ENCODE assay signal across 18 cellular contexts in genomic region chr16:68094614-68094934, GRCh38. TPM values are rescaled to one million over a fixed set of nuclear protein-coding genes. Genes with fewer than 3 reads are reported as not detected.
DNase-seq lines count a peak whose midpoint lies in the region; ATAC-seq and TF ChIP-seq lines count a peak whose summit lies in the region.
"Had no signal": no experiment of that assay in that cellular context is flagged by ENCODE, and none has a peak within 500 bp of the region (broad histone marks: within the 10 kb centered on the region; RNA-seq: fewer than 3 reads in every experiment).

No MANE protein-coding gene starts in this region.

- H3K27ac ChIP-seq in CD4-positive, alpha-beta memory T cell (ENCODE audit: low read depth, low read length), result no peak overlapping the region
- no peak overlapping the region for H3K27ac ChIP-seq in transverse colon
- no peak overlapping the region for H3K27ac ChIP-seq in osteoblast (ENCODE audit: low read depth, low read length)
- H3K27ac ChIP-seq: epithelial cell of prostate, foreskin keratinocyte, VCaP had no signal

- no peak overlapping the region for H2AFZ ChIP-seq in osteoblast (ENCODE audit: low read length)

- WGBS in transverse colon (ENCODE audit: low coverage in 1 of 2), 2 donors, result 88 to 89% methylated on average over 4 of the region's 4 CpGs

- H3K4me3 Mint-ChIP-seq in CD4-positive, alpha-beta memory T cell, result peak overlapping the region in 7 of 8 donors; percentile 29 to 64 (median 53)
- H3K4me3 Mint-ChIP-seq in HFFc6, result no peak overlapping the region
- H3K4me3 Mint-ChIP-seq in activated naive CD8-positive, alpha-beta T cell treated with anti-CD3 and anti-CD28 coated beads, Interleukin-2, amount 10 ng/mL, durations not matched to agents 7 days and 5 days, result peak overlapping the region; percentile 61
- H3K4me3 Mint-ChIP-seq in naive thymus-derived CD8-positive, alpha-beta T cell, result peak overlapping the region in 9 of 10 donors; percentile 24 to 75 (median 64)
- H3K4me3 Mint-ChIP-seq: dendritic cell treated with granulocyte-macrophage colony-stimulating factor and Interleukin-4, amounts not matched to agents 40 ng/mL and 50 ng/mL, for 4 days; nephron had no signal

- intact Hi-C loops in CD4-positive, alpha-beta memory T cell (cut with micrococcal nuclease), result loop anchor here (1.0 kb wide), 2 partner anchors 9 to 135 kb away; partner anchors contain the start of gene NFATC3
- intact Hi-C loops in transverse colon (cut with DNase I; ENCODE audit: low total_unique reads), result no loop called here

- no peaks in the 10 kb centered on the region for H3K27me3 ChIP-seq in CD4-positive, alpha-beta memory T cell (ENCODE audit: insufficient read depth, low read length)
- H3K27me3 ChIP-seq in transverse colon (no peaks in the 10 kb centered on the region), osteoblast (ENCODE audit: insufficient read depth, low read length) (no peaks in the 10 kb centered on the region)
- H3K27me3 ChIP-seq: foreskin keratinocyte had no signal

- no peaks in the 10 kb centered on the region for H3K9me3 ChIP-seq in CD4-positive, alpha-beta memory T cell (ENCODE audit: control insufficient read depth in 1 of 2, low read length in 2 of 2)
- no peaks in the 10 kb centered on the region for H3K9me3 ChIP-seq in transverse colon
- H3K9me3 ChIP-seq in osteoblast (ENCODE audit: low read depth, low read length), result no peaks in the 10 kb centered on the region

- ATAC-seq in activated naive CD8-positive, alpha-beta T cell treated with anti-CD3 and anti-CD28 coated beads, Interleukin-2, amount 10 ng/mL, durations not matched to agents 7 days and 5 days (ENCODE audit: low read depth), result no peak
- no peak for ATAC-seq in naive thymus-derived CD8-positive, alpha-beta T cell

- TF ChIP-seq POLR2A in transverse colon (IDR thresholded peaks at IDR 0.05), result no peak

- H3K4me1 Mint-ChIP-seq in CD4-positive, alpha-beta memory T cell, result peaks cover 58 to 89% (median 70%) of the 10 kb centered on the region in 4 donors
- peaks cover 63% of the 10 kb centered on the region for H3K4me1 Mint-ChIP-seq in HFFc6 (ENCODE audit: low read depth)
- H3K4me1 Mint-ChIP-seq in activated naive CD8-positive, alpha-beta T cell treated with anti-CD3 and anti-CD28 coated beads, Interleukin-2, amount 10 ng/mL, durations not matched to agents 7 days and 5 days, result peaks cover 56% of the 10 kb centered on the region
- H3K4me1 Mint-ChIP-seq in naive thymus-derived CD8-positive, alpha-beta T cell, result peaks cover 46 to 90% (median 82%) of the 10 kb centered on the region in 4 donors

- in situ Hi-C loops in transverse colon (cut with MboI; ENCODE audit: low pct_ligation_motif_present in 1 of 4, low pct_unique_long_range_greater_than_20kb in 1 of 4, low sequenced_read_pairs in 3 of 4), result loop anchor here in 1 of 4 donors (25.0 kb wide), 1 partner anchor 143 kb away; the partner anchor contains the start of genes ESRP2 and PLA2G15

- H3K27ac Mint-ChIP-seq in CD4-positive, alpha-beta memory T cell, result peak overlapping the region in 6 of 7 donors; percentile 1 to 96 (median 65)
- no peak overlapping the region for H3K27ac Mint-ChIP-seq in HFFc6
- peak overlapping the region; percentile 40 for H3K27ac Mint-ChIP-seq in activated naive CD8-positive, alpha-beta T cell treated with anti-CD3 and anti-CD28 coated beads, Interleukin-2, amount 10 ng/mL, durations not matched to agents 7 days and 5 days
- H3K27ac Mint-ChIP-seq in naive thymus-derived CD8-positive, alpha-beta T cell, result peak overlapping the region in 9 of 10 donors; percentile 41 to 93 (median 87)
- H3K27ac Mint-ChIP-seq: dendritic cell treated with granulocyte-macrophage colony-stimulating factor and Interleukin-4, amounts not matched to agents 40 ng/mL and 50 ng/mL, for 4 days had no signal

- H3K79me2 ChIP-seq in osteoblast (ENCODE audit: insufficient read depth, low read length), result peaks cover 98% of the 10 kb centered on the region

- POLR2A ChIA-PET in CD4-positive, alpha-beta memory T cell (lab: Charles Lee; ENCODE audit: partially characterized antibody), result interaction anchor here (1.2 to 2.1 kb wide), 4 partner anchors 10 to 143 kb away, joined by 4 to 11 read pairs (median 4); partner anchors contain the start of gene NFATC3
- POLR2A ChIA-PET in activated naive CD8-positive, alpha-beta T cell treated with anti-CD3 and anti-CD28 coated beads, Interleukin-2, amount 10 ng/mL, durations not matched to agents 7 days and 5 days (lab: Charles Lee), result interaction anchor here (1.4 to 1.9 kb wide), 2 partner anchors 9 to 24 kb away, joined by 5 to 13 read pairs; partner anchors contain the start of gene NFATC3
- POLR2A ChIA-PET in naive thymus-derived CD8-positive, alpha-beta T cell (lab: Charles Lee), result interaction anchor here (1.3 to 2.8 kb wide), 3 partner anchors 10 to 118 kb away, joined by 3 to 22 read pairs (median 5); partner anchors contain the start of gene NFATC3

- no peaks in the 10 kb centered on the region for H3K9me3 Mint-ChIP-seq in CD4-positive, alpha-beta memory T cell
- H3K9me3 Mint-ChIP-seq in HFFc6, result peaks cover 10% of the 10 kb centered on the region
- H3K9me3 Mint-ChIP-seq in activated naive CD8-positive, alpha-beta T cell treated with anti-CD3 and anti-CD28 coated beads, Interleukin-2, amount 10 ng/mL, durations not matched to agents 7 days and 5 days, result no peaks in the 10 kb centered on the region
- no peaks in the 10 kb centered on the region for H3K9me3 Mint-ChIP-seq in naive thymus-derived CD8-positive, alpha-beta T cell
- H3K9me3 Mint-ChIP-seq: dendritic cell treated with granulocyte-macrophage colony-stimulating factor and Interleukin-4, amounts not matched to agents 40 ng/mL and 50 ng/mL, for 4 days; nephron had no signal

- H3K4me3 ChIP-seq in CD4-positive, alpha-beta memory T cell (ENCODE audit: low read length in 2 of 2), result no peak overlapping the region
- H3K4me3 ChIP-seq in transverse colon (no peak overlapping the region), osteoblast (ENCODE audit: insufficient read depth, low read length) (no peak overlapping the region)

- no peak for TF ChIP-seq EP300 in transverse colon (IDR thresholded peaks at IDR 0.05; ENCODE audit: low read depth)

- CTCF ChIA-PET in CD4-positive, alpha-beta memory T cell (lab: Charles Lee; ENCODE audit: partially characterized antibody), result interaction anchor here (0.6 to 4.8 kb wide), 14 partner anchors 8 to 136 kb away, joined by 3 to 35 read pairs (median 4); no protein-coding TSS in a partner anchor

- peaks cover 8% of the 10 kb centered on the region for H4K20me1 ChIP-seq in osteoblast (ENCODE audit: insufficient read depth, low read length)

- H3K27me3 Mint-ChIP-seq in CD4-positive, alpha-beta memory T cell, result no peaks in the 10 kb centered on the region
- H3K27me3 Mint-ChIP-seq in HFFc6 (ENCODE audit: insufficient read depth), result peaks cover 2% of the 10 kb centered on the region
- no peaks in the 10 kb centered on the region for H3K27me3 Mint-ChIP-seq in activated naive CD8-positive, alpha-beta T cell treated with anti-CD3 and anti-CD28 coated beads, Interleukin-2, amount 10 ng/mL, durations not matched to agents 7 days and 5 days
- no peaks in the 10 kb centered on the region for H3K27me3 Mint-ChIP-seq in naive thymus-derived CD8-positive, alpha-beta T cell
- H3K27me3 Mint-ChIP-seq: dendritic cell treated with granulocyte-macrophage colony-stimulating factor and Interleukin-4, amounts not matched to agents 40 ng/mL and 50 ng/mL, for 4 days had no signal

- H3K36me3 ChIP-seq in CD4-positive, alpha-beta memory T cell (ENCODE audit: insufficient read depth, low read length), result no peaks in the 10 kb centered on the region
- H3K36me3 ChIP-seq in transverse colon, result no peaks in the 10 kb centered on the region
- H3K36me3 ChIP-seq in osteoblast (ENCODE audit: insufficient read depth, low read length), result no peaks in the 10 kb centered on the region

- no peak for DNase-seq in CD4-positive, alpha-beta memory T cell
- DNase-seq in HFFc6 (no peak), COLO829 (ENCODE audit: low spot score) (no peak), transverse colon (no peak), osteoblast (ENCODE audit: insufficient read length, low spot score, missing footprints) (no peak), GOT3 (lab: John Stamatoyannopoulos, UW) (no peak)
- DNase-seq in activated naive CD8-positive, alpha-beta T cell treated with anti-CD3 and anti-CD28 coated beads, Interleukin-2, amount 10 ng/mL, durations not matched to agents 7 days and 5 days, result no peak
- no peak for DNase-seq in naive thymus-derived CD8-positive, alpha-beta T cell
- DNase-seq: foreskin keratinocyte; kidney glomerular epithelial cell; mammary epithelial cell; posterior cingulate gyrus; SHP77 treated with DMSO at 0.1 percent for 48 hours; stimulated activated CD4-positive, alpha-beta T cell treated with anti-CD3 and anti-CD28 coated beads, Interleukin-2, amount 100 ng/mL, for 24 hours had no signal

- peaks cover 0 to 8% of the 10 kb centered on the region in 2 donors for H3K36me3 Mint-ChIP-seq in CD4-positive, alpha-beta memory T cell
- peaks cover 14% of the 10 kb centered on the region for H3K36me3 Mint-ChIP-seq in HFFc6 (ENCODE audit: low read depth)
- H3K36me3 Mint-ChIP-seq in activated naive CD8-positive, alpha-beta T cell treated with anti-CD3 and anti-CD28 coated beads, Interleukin-2, amount 10 ng/mL, durations not matched to agents 7 days and 5 days, result peaks cover 14% of the 10 kb centered on the region
- peaks cover 0 to 8% (median 0%) of the 10 kb centered on the region in 3 donors for H3K36me3 Mint-ChIP-seq in naive thymus-derived CD8-positive, alpha-beta T cell

- H3K4me1 ChIP-seq in CD4-positive, alpha-beta memory T cell (ENCODE audit: insufficient read depth, low read length), result peaks cover 83% of the 10 kb centered on the region
- H3K4me1 ChIP-seq in transverse colon (peaks cover 0 to 62% (median 19%) of the 10 kb centered on the region in 4 donors), osteoblast (ENCODE audit: insufficient read depth, low read length) (peaks cover 26% of the 10 kb centered on the region)

- H3K4me2 ChIP-seq in osteoblast (ENCODE audit: insufficient read depth, low read length), result no peak overlapping the region

- TF ChIP-seq CTCF in HFFc6 (IDR thresholded peaks at IDR 0.05) (peak; percentile 33; the same call in 1 of the 2 replicates), transverse colon (IDR thresholded peaks at IDR 0.05) (peak in 1 of 5 experiments; percentile 4), osteoblast (IDR thresholded peaks at IDR 0.05; ENCODE audit: extremely low read depth, low read depth, low read length) (no peak)

RNA-seq across cellular contexts. Expression of gene NFATC3, which starts 9.4 kb away (rescaled TPM):
- 100 to 1,000 TPM; 127 to 134 TPM for total RNA-seq in CD4-positive, alpha-beta memory T cell
- 10 to 100 TPM; 76.5 to 94.9 TPM for polyA plus RNA-seq in CD4-positive, alpha-beta memory T cell
- 10 to 100 TPM; 17.2 to 20.7 (median 19.9) TPM for total RNA-seq in HFFc6 (2021; fragmentation: NEBNext Ultra II Directional; extraction: Animal tissue kit (Norgen Biotek cat#: 25700))
- 100 to 1,000 TPM; 132 to 139 TPM for total RNA-seq in activated naive CD8-positive, alpha-beta T cell treated with anti-CD3 and anti-CD28 coated beads, Interleukin-2, amount 10 ng/mL, durations not matched to agents 7 days and 5 days
- total RNA-seq in naive thymus-derived CD8-positive, alpha-beta T cell, result 100 to 1,000 TPM; 156 to 162 TPM
- 100 to 1,000 TPM in 1 of 3 donors, 10 to 100 TPM in 2; 85.2 to 102 (median 86.6) TPM for polyA plus RNA-seq in naive thymus-derived CD8-positive, alpha-beta T cell
- total RNA-seq in transverse colon (100 to 1,000 TPM in 1 of 4 donors, 10 to 100 TPM in 3; 27.5 to 107 (median 41.6) TPM), osteoblast (36.2 and 43.9 TPM in 2 replicates)
